In genomic region chr20:56957737-56958553, GRCh38 we compare ENCODE assay signal across 13 cellular contexts.
DNase-seq lines count a peak whose midpoint lies in the region; ATAC-seq and TF ChIP-seq lines count a peak whose summit lies in the region.
"Had no signal": no experiment of that assay in that cellular context is flagged by ENCODE, and none has a peak within 500 bp of the region (broad histone marks: within the 10 kb centered on the region; RNA-seq: fewer than 3 reads in every experiment).

No MANE protein-coding gene starts in this region.

- peaks cover 56% of the 10 kb centered on the region for H3K4me1 Mint-ChIP-seq in nephron progenitor cell
- H3K4me1 Mint-ChIP-seq in CD8-positive, alpha-beta memory T cell: no peaks in the 10 kb centered on the region

- H3K9me3 ChIP-seq in CD8-positive, alpha-beta memory T cell (ENCODE audit: low read length): no peaks in the 10 kb centered on the region
- H3K9me3 ChIP-seq: esophagus squamous epithelium, vagina had no signal

- POLR2A ChIA-PET in CD8-positive, alpha-beta memory T cell (lab: Charles Lee): no interaction called here

- peaks cover 14% of the 10 kb centered on the region for H3K27me3 Mint-ChIP-seq in nephron progenitor cell (ENCODE audit: low read depth, poor library complexity)
- peaks cover 0 to 12% of the 10 kb centered on the region in 2 donors for H3K27me3 Mint-ChIP-seq in CD8-positive, alpha-beta memory T cell

- H3K4me3 ChIP-seq in astrocyte of the cerebellum (ENCODE audit: low read depth, low read length): no peak overlapping the region
- H3K4me3 ChIP-seq in CD8-positive, alpha-beta memory T cell (ENCODE audit: low read length): no peak overlapping the region
- H3K4me3 ChIP-seq: cardiac muscle cell, esophagus squamous epithelium, vagina had no signal

- no peaks in the 10 kb centered on the region for H3K36me3 ChIP-seq in CD8-positive, alpha-beta memory T cell (ENCODE audit: insufficient read depth, low read length)
- H3K36me3 ChIP-seq: cardiac muscle cell, esophagus squamous epithelium, vagina had no signal

- H3K4me3 Mint-ChIP-seq in nephron progenitor cell: peak overlapping the region; percentile 56
- peak overlapping the region in 1 of 7 donors; percentile 54 for H3K4me3 Mint-ChIP-seq in CD8-positive, alpha-beta memory T cell
- H3K4me3 Mint-ChIP-seq: activated T-helper 1 cell treated with anti-CD3 and anti-CD28 coated beads, Interleukin-12 subunit alpha, Interleukin-12 subunit beta, Interleukin-2, Interleukin-4 antibody, amounts not matched to agents 30 ng/mL and 10 ng/mL and 1 ng/mL, durations not matched to agents 14 hours and 24 hours and 36 hours had no signal

- CTCF ChIA-PET in CD8-positive, alpha-beta memory T cell (lab: Charles Lee): no interaction called here

- H3K36me3 Mint-ChIP-seq in nephron progenitor cell (ENCODE audit: low read depth): no peaks in the 10 kb centered on the region
- H3K36me3 Mint-ChIP-seq in CD8-positive, alpha-beta memory T cell: no peaks in the 10 kb centered on the region

- no peaks in the 10 kb centered on the region for H3K4me1 ChIP-seq in CD8-positive, alpha-beta memory T cell (ENCODE audit: insufficient read depth, low read length)

- TF ChIP-seq CTCF in astrocyte of the cerebellum (IDR thresholded peaks at IDR 0.05; ENCODE audit: low read depth, low read length, missing control alignments): peak; percentile 14
- TF ChIP-seq CTCF in nephron progenitor cell (IDR thresholded peaks at IDR 0.05): no peak
- TF ChIP-seq CTCF in omental fat pad (IDR thresholded peaks at IDR 0.05): no peak

- no peak overlapping the region for H3K27ac ChIP-seq in CD8-positive, alpha-beta memory T cell (ENCODE audit: low read depth, low read length)
- H3K27ac ChIP-seq: cardiac muscle cell, esophagus squamous epithelium, vagina had no signal

- no peaks in the 10 kb centered on the region for H3K27me3 ChIP-seq in CD8-positive, alpha-beta memory T cell (ENCODE audit: insufficient read depth, low read length, poor library complexity, severe bottlenecking)
- H3K27me3 ChIP-seq: cardiac muscle cell, vagina had no signal

- peak; percentile 84 for DNase-seq in DMS79 treated with DMSO at 0.1 percent for 48 hours (lab: John Stamatoyannopoulos, UW)
- peak; percentile 9 for DNase-seq in NCI-H2107 (lab: John Stamatoyannopoulos, UW)
- peak; percentile 26 for DNase-seq in astrocyte of the cerebellum (ENCODE audit: low read depth)
- peak; percentile 78 for DNase-seq in nephron progenitor cell
- no peak for DNase-seq in NCI-H1436 treated with DMSO at 0.1 percent for 48 hours (lab: John Stamatoyannopoulos, UW)
- no peak for DNase-seq in CD8-positive, alpha-beta memory T cell
- DNase-seq in omental fat pad (ENCODE audit: low spot score): no peak
- DNase-seq: esophagus squamous epithelium, NCI-H146 had no signal

- ATAC-seq in HG03342 (IDR thresholded peaks at IDR 0.05; ENCODE audit: unreplicated experiment) (no peak), omental fat pad (ENCODE audit: low FRiP score) (no peak)

- H3K9me3 Mint-ChIP-seq in nephron progenitor cell: peaks cover 7% of the 10 kb centered on the region
- H3K9me3 Mint-ChIP-seq in CD8-positive, alpha-beta memory T cell: no peaks in the 10 kb centered on the region
- H3K9me3 Mint-ChIP-seq: activated T-helper 1 cell treated with anti-CD3 and anti-CD28 coated beads, Interleukin-12 subunit alpha, Interleukin-12 subunit beta, Interleukin-2, Interleukin-4 antibody, amounts not matched to agents 30 ng/mL and 10 ng/mL and 1 ng/mL, durations not matched to agents 14 hours and 24 hours and 36 hours had no signal

- in situ Hi-C loops in astrocyte of the cerebellum (cut with HindIII; ENCODE audit: low sequenced_read_pairs): no loop called here

- H3K27ac Mint-ChIP-seq in nephron progenitor cell: peak overlapping the region; percentile 97
- no peak overlapping the region for H3K27ac Mint-ChIP-seq in CD8-positive, alpha-beta memory T cell
- H3K27ac Mint-ChIP-seq: activated T-helper 1 cell treated with anti-CD3 and anti-CD28 coated beads, Interleukin-12 subunit alpha, Interleukin-12 subunit beta, Interleukin-2, Interleukin-4 antibody, amounts not matched to agents 30 ng/mL and 10 ng/mL and 1 ng/mL, durations not matched to agents 14 hours and 24 hours and 36 hours had no signal

Comparison
In these comparisons a context has a peak if more than half of its experiments do, and no peak if none do; other contexts are left out.
1. DNase-seq: peak in DMS79 treated with DMSO at 0.1 percent for 48 hours (single experiment), NCI-H2107 (single experiment), astrocyte of the cerebellum (single experiment) and nephron progenitor cell (single experiment); none in NCI-H1436 treated with DMSO at 0.1 percent for 48 hours (single experiment), CD8-positive, alpha-beta memory T cell (0 of 5) and omental fat pad (single experiment).